19 cellular contexts compared by ENCODE assay signal in genomic region chr4:55612341-55612740, GRCh38. TPM values are rescaled to one million over a fixed set of nuclear protein-coding genes. Genes with fewer than 3 reads are reported as not detected.
DNase-seq lines count a peak whose midpoint lies in the region; TF ChIP-seq lines count a peak whose summit lies in the region.
"Had no signal": no experiment of that assay in that cellular context is flagged by ENCODE, and none has a peak within 500 bp of the region (broad histone marks: within the 10 kb centered on the region; RNA-seq: fewer than 3 reads in every experiment).

No MANE protein-coding gene starts in this region.

- TF ChIP-seq EP300 in Ishikawa (IDR thresholded peaks at IDR 0.05; ENCODE audit: borderline replicate concordance) = no peak

- DNase-seq in mammary epithelial cell (peak; percentile 19), esophagus squamous epithelium (lab: John Stamatoyannopoulos, UW) (no peak), A172 (ENCODE audit: low spot score) (no peak), NCI-H69 (lab: John Stamatoyannopoulos, UW) (no peak), A673 (ENCODE audit: low spot score) (no peak)
- DNase-seq: BE2C, EL, GF-D8, MM.1S, NCI-H1048, NCI-H1417 treated with DMSO at 0.1 percent for 48 hours, NCI-H187, NCI-H774, SJCRH30 had no signal

- H3K27me3 ChIP-seq in mammary epithelial cell (ENCODE audit: insufficient read depth, low read length) (no peaks in the 10 kb centered on the region), esophagus squamous epithelium (no peaks in the 10 kb centered on the region), A673 (replicated peaks; ENCODE audit: insufficient read depth, low read depth, low read length, poor library complexity) (no peaks in the 10 kb centered on the region)
- H3K27me3 ChIP-seq: BE2C, SJCRH30 had no signal

- H3K79me2 ChIP-seq in mammary epithelial cell (ENCODE audit: insufficient read depth, low read length) = no peaks in the 10 kb centered on the region

- 71% methylated on average over 3 of the region's 3 CpGs for WGBS in mammary epithelial cell (ENCODE audit: low coverage, missing lambda C conversion rate)
- WGBS in esophagus squamous epithelium, 2 donors = 74 to 78% methylated on average over 3 of the region's 3 CpGs

- H3K27ac Mint-ChIP-seq in nephron = peak overlapping the region in 2 of 3 experiments; percentile 48 to 84

- in situ Hi-C loops in mammary epithelial cell (cut with MboI; ENCODE audit: low sequenced_read_pairs in 2 of 2) = no loop called here

- no peaks in the 10 kb centered on the region for H3K27me3 Mint-ChIP-seq in nephron (ENCODE audit: low read depth)

- intact Hi-C loops in mammary epithelial cell (cut with micrococcal nuclease) (no loop called here), esophagus squamous epithelium (cut with DNase I) (no loop called here), A673 (cut with micrococcal nuclease; ENCODE audit: unreplicated experiment) (no loop called here)

- no peak overlapping the region for H3K4me3 Mint-ChIP-seq in nephron

- peak overlapping the region; percentile 22 for H3K4me2 ChIP-seq in mammary epithelial cell (ENCODE audit: insufficient read depth, low read depth, low read length)

- H3K9me3 ChIP-seq in mammary epithelial cell (replicated peaks; ENCODE audit: insufficient read depth, low read length) (no peaks in the 10 kb centered on the region), esophagus squamous epithelium (no peaks in the 10 kb centered on the region), A673 (ENCODE audit: low read depth, low read length, poor library complexity, severe bottlenecking) (no peaks in the 10 kb centered on the region)
- H3K9me3 ChIP-seq: BE2C, SJCRH30 had no signal

- no peak overlapping the region for H2AFZ ChIP-seq in mammary epithelial cell (ENCODE audit: low read depth, low read length)

- peaks cover 6% of the 10 kb centered on the region for H3K4me1 Mint-ChIP-seq in nephron

- H3K36me3 ChIP-seq in mammary epithelial cell (ENCODE audit: insufficient read depth, low read length) = no peaks in the 10 kb centered on the region
- no peaks in the 10 kb centered on the region for H3K36me3 ChIP-seq in esophagus squamous epithelium
- H3K36me3 ChIP-seq in A673 (ENCODE audit: insufficient read depth, low read length, poor library complexity, severe bottlenecking) = no peaks in the 10 kb centered on the region
- H3K36me3 ChIP-seq: BE2C, SJCRH30 had no signal

- H3K9me3 Mint-ChIP-seq in nephron = no peaks in the 10 kb centered on the region

- POLR2A ChIA-PET in A673 (lab: Charles Lee; ENCODE audit: low non-redundant PET) = no interaction called here

- H3K4me1 ChIP-seq in mammary epithelial cell (ENCODE audit: insufficient read depth, low read length) (peaks cover 36% of the 10 kb centered on the region), esophagus squamous epithelium (peaks cover 15 to 61% (median 15%) of the 10 kb centered on the region in 3 donors), A673 (ENCODE audit: insufficient read depth, low read length, poor library complexity, severe bottlenecking) (no peaks in the 10 kb centered on the region)
- H3K4me1 ChIP-seq: BE2C had no signal

- H3K27ac ChIP-seq in mammary epithelial cell (ENCODE audit: insufficient read depth, low read depth, low read length) (peak overlapping the region; percentile 39), esophagus squamous epithelium (peak overlapping the region; percentile 59 to 86 (median 85)), A673 (ENCODE audit: low read depth, low read length, poor library complexity, severe bottlenecking) (no peak overlapping the region)
- H3K27ac ChIP-seq: SJCRH30 had no signal

- no peaks in the 10 kb centered on the region for H3K36me3 Mint-ChIP-seq in nephron (ENCODE audit: low read depth)

- TF ChIP-seq CTCF in mammary epithelial cell (conservative IDR thresholded peaks at IDR 0.05 in 1 of 2, IDR thresholded peaks at IDR 0.05 in 1 of 2; ENCODE audit: extremely low read depth in 1 of 2, insufficient read depth in 1 of 2, low read depth in 1 of 2, low read length in 2 of 2) (no peak), esophagus squamous epithelium (IDR thresholded peaks at IDR 0.05) (no peak), nephron (IDR thresholded peaks at IDR 0.05; ENCODE audit: unreplicated experiment in 3 of 3) (no peak), A673 (conservative IDR thresholded peaks at IDR 0.05; ENCODE audit: low read depth, low read length) (no peak)

- no peak overlapping the region for H3K9ac ChIP-seq in mammary epithelial cell (ENCODE audit: insufficient read depth, low read length)

- H3K4me3 ChIP-seq in mammary epithelial cell (replicated peaks in 1 of 3; ENCODE audit: insufficient read depth in 1 of 3, low read depth in 2 of 3, low read length in 3 of 3) (no peak overlapping the region), esophagus squamous epithelium (no peak overlapping the region), A673 (ENCODE audit: low read depth, low read length, poor library complexity, severe bottlenecking) (no peak overlapping the region)
- H3K4me3 ChIP-seq: SJCRH30 had no signal

- BruUV-seq in mammary epithelial cell (replicated peaks; lab: Mats Ljungman, UMichigan) (no TSS peak), A673 (replicated peaks; lab: Mats Ljungman, UMichigan) (no TSS peak)

- dilution Hi-C loops in mammary epithelial cell (cut with HindIII; ENCODE audit: low sequenced_read_pairs) = no loop called here

- CTCF ChIA-PET in mammary epithelial cell (lab: Charles Lee; ENCODE audit: low non-redundant PET) (interaction anchor here (0.7 kb wide), 1 partner anchor 615 kb away, joined by 4 read pairs; no protein-coding TSS in a partner anchor), A673 (lab: Charles Lee) (no interaction called here)

- TF ChIP-seq RAD21 in Ishikawa (IDR thresholded peaks at IDR 0.05; ENCODE audit: low read depth) = no peak

- H4K20me1 ChIP-seq in mammary epithelial cell (ENCODE audit: insufficient read depth, low read length) = no peaks in the 10 kb centered on the region

- TF ChIP-seq POLR2A in esophagus squamous epithelium (IDR thresholded peaks at IDR 0.05) = no peak

TF ChIP-seq in Ishikawa, 13 proteins besides CTCF, POLR2A, EP300 and RAD21:
- TF ChIP-seq TEAD4 (IDR thresholded peaks at IDR 0.05) (0 out of 2 replicates have a peak, but pooled peaks have one; percentile 33), MAX (IDR thresholded peaks at IDR 0.05) (no peak), NFIC (IDR thresholded peaks at IDR 0.05) (no peak)

RNA-seq across cellular contexts. Expression of gene PDCL2, which starts 20.3 kb away (rescaled TPM):
- not detected for total RNA-seq in mammary epithelial cell
- polyA plus RNA-seq in mammary epithelial cell = not detected
- polyA minus RNA-seq in mammary epithelial cell = not detected
- total RNA-seq in esophagus squamous epithelium = 1 to 10 TPM in 1 of 4 donors, not detected in 3; 1.5 TPM
- 2.9 TPM in 1 of 2 replicates, not detected in the other for total RNA-seq in A172 (2014; rRNA removed; shearing (Covaris generic))
- total RNA-seq in A673 (2021) = not detected in 2 replicates
- total RNA-seq: H4, LHCN-M2, NCI-H460, SJCRH30 had no signal

RNA-seq across cellular contexts. Expression of gene NMU, which starts 23.8 kb away (rescaled TPM):
- total RNA-seq in mammary epithelial cell (1 to 10 TPM in 1 of 2 donors, not detected in 1; 1.7 TPM), esophagus squamous epithelium (100 to 1,000 TPM; 110 to 137 (median 116) TPM), A673 (2021) (0.44 TPM in 1 of 2 replicates, not detected in the other)
- 5.6 TPM for polyA plus RNA-seq in mammary epithelial cell
- polyA minus RNA-seq in mammary epithelial cell = not detected
- 38.9 and 55.0 TPM in 2 replicates for total RNA-seq in A172 (2014; rRNA removed; shearing (Covaris generic))

Comparison
In these comparisons a context has a peak if more than half of its experiments do, and no peak if none do; other contexts are left out.
1. RNA of gene NMU, which starts 23.8 kb away (total RNA-seq): 110 to 137 TPM in esophagus squamous epithelium and 38.9 to 55.0 TPM in A172; 1.7 TPM in mammary epithelial cell and 0.44 TPM in A673; every median in the first group is over 10 times any median in the second.